ENCODE assay signal across 14 cellular contexts in the genomic region with DNA sequence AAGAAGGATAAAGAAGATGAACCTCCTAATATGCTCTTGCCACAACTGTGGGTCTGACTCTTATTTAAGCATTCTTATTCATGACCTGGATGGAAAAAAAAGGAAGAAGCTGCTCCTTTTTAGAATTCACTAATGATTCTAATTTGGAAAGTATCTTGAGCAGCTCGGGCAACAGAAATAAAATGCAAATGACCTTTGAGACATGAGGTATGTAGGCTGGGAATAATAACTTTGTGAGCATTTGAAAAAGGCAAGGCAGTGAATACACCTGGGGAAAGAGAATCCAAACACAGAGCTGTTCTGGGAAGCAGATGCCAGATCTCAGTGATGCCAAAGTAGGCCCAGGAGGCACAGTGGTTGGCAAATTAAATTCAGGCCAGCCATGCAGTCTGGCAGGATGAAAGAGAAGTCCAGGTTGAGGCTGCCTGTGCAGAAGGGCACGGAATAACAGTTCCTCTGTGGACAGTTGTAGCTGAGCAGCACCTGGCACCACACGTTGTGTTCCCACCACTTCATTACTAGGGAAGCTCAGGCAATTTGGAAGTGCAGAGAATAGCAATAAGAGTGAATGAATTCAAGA.
"Had no signal": no experiment of that assay in that cellular context is flagged by ENCODE, and none has a peak within 500 bp of the region (broad histone marks: within the 10 kb centered on the region; RNA-seq: fewer than 3 reads in every experiment).

No MANE protein-coding gene starts in this region.

- H3K27ac Mint-ChIP-seq: activated CD4-positive, alpha-beta memory T cell treated with anti-CD3 and anti-CD28 coated beads for 36 hours; activated CD8-positive, alpha-beta memory T cell treated with anti-CD3 and anti-CD28 coated beads, Interleukin-2, amount 10 ng/mL, durations not matched to agents 7 days and 5 days; activated naive CD8-positive, alpha-beta T cell; naive thymus-derived CD8-positive, alpha-beta T cell had no signal

- H3K4me3 ChIP-seq: esophagus muscularis mucosa, right atrium auricular region, tibial artery had no signal

- ATAC-seq: activated CD8-positive, alpha-beta memory T cell treated with anti-CD3 and anti-CD28 coated beads, Interleukin-2, amount 10 ng/mL, durations not matched to agents 7 days and 5 days; naive thymus-derived CD8-positive, alpha-beta T cell; stimulated activated naive CD8-positive, alpha-beta T cell treated with anti-CD3 and anti-CD28 coated beads, Interleukin-15, Interleukin-2, amounts not matched to agents 100 U/mL and 50 U/mL, for 24 hours had no signal

- DNase-seq: activated CD4-positive, alpha-beta memory T cell treated with anti-CD3 and anti-CD28 coated beads for 36 hours; activated CD8-positive, alpha-beta memory T cell treated with anti-CD3 and anti-CD28 coated beads, Interleukin-2, amount 10 ng/mL, durations not matched to agents 7 days and 5 days; dermis blood vessel endothelial cell; effector memory CD4-positive, alpha-beta T cell; mesenchymal stem cell; naive thymus-derived CD8-positive, alpha-beta T cell; nucleus accumbens; stimulated activated CD4-positive, alpha-beta T cell treated with anti-CD3 and anti-CD28 coated beads, Interleukin-2, amount 100 ng/mL, for 24 hours; stimulated activated naive CD8-positive, alpha-beta T cell treated with anti-CD3 and anti-CD28 coated beads, Interleukin-15, Interleukin-2, amounts not matched to agents 100 U/mL and 50 U/mL, for 24 hours; T-helper 2 cell; tibial artery had no signal

- H3K27ac ChIP-seq: esophagus muscularis mucosa, right atrium auricular region, tibial artery had no signal

- H3K4me3 Mint-ChIP-seq: activated CD4-positive, alpha-beta memory T cell treated with anti-CD3 and anti-CD28 coated beads for 36 hours; activated CD8-positive, alpha-beta memory T cell treated with anti-CD3 and anti-CD28 coated beads, Interleukin-2, amount 10 ng/mL, durations not matched to agents 7 days and 5 days; activated naive CD8-positive, alpha-beta T cell; naive thymus-derived CD8-positive, alpha-beta T cell had no signal

- H3K9me3 ChIP-seq: esophagus muscularis mucosa, right atrium auricular region, tibial artery had no signal

- H3K27me3 ChIP-seq: esophagus muscularis mucosa, right atrium auricular region, tibial artery had no signal

- H3K36me3 ChIP-seq: esophagus muscularis mucosa, right atrium auricular region, tibial artery had no signal

- H3K27me3 Mint-ChIP-seq: activated CD4-positive, alpha-beta memory T cell treated with anti-CD3 and anti-CD28 coated beads for 36 hours; activated CD8-positive, alpha-beta memory T cell treated with anti-CD3 and anti-CD28 coated beads, Interleukin-2, amount 10 ng/mL, durations not matched to agents 7 days and 5 days; activated naive CD8-positive, alpha-beta T cell had no signal

- H3K4me1 ChIP-seq: esophagus muscularis mucosa, right atrium auricular region, tibial artery had no signal

- H3K4me1 Mint-ChIP-seq: activated CD8-positive, alpha-beta memory T cell treated with anti-CD3 and anti-CD28 coated beads, Interleukin-2, amount 10 ng/mL, durations not matched to agents 7 days and 5 days had no signal

- H3K9me3 Mint-ChIP-seq: activated CD4-positive, alpha-beta memory T cell treated with anti-CD3 and anti-CD28 coated beads for 36 hours; naive thymus-derived CD8-positive, alpha-beta T cell had no signal

- H3K36me3 Mint-ChIP-seq: activated CD4-positive, alpha-beta memory T cell treated with anti-CD3 and anti-CD28 coated beads for 36 hours; activated CD8-positive, alpha-beta memory T cell treated with anti-CD3 and anti-CD28 coated beads, Interleukin-2, amount 10 ng/mL, durations not matched to agents 7 days and 5 days; activated naive CD8-positive, alpha-beta T cell had no signal
